1 cellular context compared by ENCODE assay signal in genomic region chr2:241093133-241093761, GRCh38.
TF ChIP-seq lines count a peak whose summit lies in the region.
"Not testable (repeated sequence)": the region's sequence is repeated elsewhere in the genome, so short reads cannot be mapped to it uniquely, and the experiment has no call there.

No MANE protein-coding gene starts in this region.

TF ChIP-seq in HepG2, 621 proteins besides CTCF, POLR2A, EP300 and RAD21 (continues in another document):
- TF ChIP-seq MIXL1 (CRISPR knock-in tag; IDR thresholded peaks at IDR 0.05) = peak; percentile 80
- TF ChIP-seq TOE1 (CRISPR knock-in tag; IDR thresholded peaks at IDR 0.05) = peak; percentile 65; the same call in 1 of the 2 replicates
- TF ChIP-seq ZBTB3 (CRISPR knock-in tag; IDR thresholded peaks at IDR 0.05; ENCODE audit: borderline replicate concordance, low read depth) = peak; percentile 96
- TF ChIP-seq ATF7-NPFF (CRISPR knock-in tag; IDR thresholded peaks at IDR 0.05; ENCODE audit: low read depth) = peak; percentile 59; the same call in 1 of the 2 replicates
- TF ChIP-seq JUN (CRISPR knock-in tag; IDR thresholded peaks at IDR 0.05) = peak; percentile 38; the same call in 1 of the 2 replicates
- 0 out of 2 replicates have a peak, but pooled peaks have one; percentile 28 for TF ChIP-seq KMT2B (CRISPR knock-in tag; IDR thresholded peaks at IDR 0.05)
- peak; percentile 43; the same call in 1 of the 2 replicates for TF ChIP-seq NFAT5 (CRISPR knock-in tag; IDR thresholded peaks at IDR 0.05)
- peak; percentile 57; the same call in 1 of the 2 replicates for TF ChIP-seq KLF9 (CRISPR knock-in tag; IDR thresholded peaks at IDR 0.05; ENCODE audit: low read depth)
- peak; percentile 93 for TF ChIP-seq HDAC1 (CRISPR knock-in tag; IDR thresholded peaks at IDR 0.05)
- TF ChIP-seq IRF2 (CRISPR knock-in tag; IDR thresholded peaks at IDR 0.05) = peak; percentile 85
- peak; percentile 61; the same call in 1 of the 2 replicates for TF ChIP-seq SP5 (CRISPR knock-in tag; IDR thresholded peaks at IDR 0.05; ENCODE audit: borderline replicate concordance, low read depth)
- peak; percentile 84 for TF ChIP-seq BORCS8-MEF2B (CRISPR knock-in tag; IDR thresholded peaks at IDR 0.05)
- peak; percentile 90; the same call in 1 of the 2 replicates for TF ChIP-seq REPIN1 (CRISPR knock-in tag; IDR thresholded peaks at IDR 0.05; ENCODE audit: borderline replicate concordance, low read depth)
- TF ChIP-seq TARDBP (CRISPR knock-in tag; IDR thresholded peaks at IDR 0.05) = peak; percentile 93
- TF ChIP-seq AHR (CRISPR knock-in tag; IDR thresholded peaks at IDR 0.05) = 0 out of 2 replicates have a peak, but pooled peaks have one; percentile 57
- 0 out of 2 replicates have a peak, but pooled peaks have one; percentile 53 for TF ChIP-seq ZFP90 (CRISPR knock-in tag; IDR thresholded peaks at IDR 0.05; ENCODE audit: borderline replicate concordance)
- peak; percentile 79 for TF ChIP-seq THAP11 (CRISPR knock-in tag; IDR thresholded peaks at IDR 0.05)
- peak; percentile 84 for TF ChIP-seq ZNF580 (CRISPR knock-in tag; IDR thresholded peaks at IDR 0.05; ENCODE audit: borderline replicate concordance, low read depth)
- peak; percentile 44; the same call in 1 of the 2 replicates for TF ChIP-seq ZNF691 (CRISPR knock-in tag; IDR thresholded peaks at IDR 0.05; ENCODE audit: borderline replicate concordance, low read depth)
- TF ChIP-seq NFYC (CRISPR knock-in tag; IDR thresholded peaks at IDR 0.05) = peak; percentile 35; the same call in 1 of the 2 replicates
- TF ChIP-seq GABPB1 (CRISPR knock-in tag; IDR thresholded peaks at IDR 0.05) = 0 out of 2 replicates have a peak, but pooled peaks have one; percentile 12
- TF ChIP-seq ZNF614 (CRISPR knock-in tag; IDR thresholded peaks at IDR 0.05; ENCODE audit: borderline replicate concordance) = peak; percentile 95
- TF ChIP-seq ZFX (CRISPR knock-in tag; IDR thresholded peaks at IDR 0.05; ENCODE audit: low read depth) = 0 out of 2 replicates have a peak, but pooled peaks have one; percentile 52
- TF ChIP-seq, protein P1, sequence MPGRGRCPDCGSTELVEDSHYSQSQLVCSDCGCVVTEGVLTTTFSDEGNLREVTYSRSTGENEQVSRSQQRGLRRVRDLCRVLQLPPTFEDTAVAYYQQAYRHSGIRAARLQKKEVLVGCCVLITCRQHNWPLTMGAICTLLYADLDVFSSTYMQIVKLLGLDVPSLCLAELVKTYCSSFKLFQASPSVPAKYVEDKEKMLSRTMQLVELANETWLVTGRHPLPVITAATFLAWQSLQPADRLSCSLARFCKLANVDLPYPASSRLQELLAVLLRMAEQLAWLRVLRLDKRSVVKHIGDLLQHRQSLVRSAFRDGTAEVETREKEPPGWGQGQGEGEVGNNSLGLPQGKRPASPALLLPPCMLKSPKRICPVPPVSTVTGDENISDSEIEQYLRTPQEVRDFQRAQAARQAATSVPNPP (CRISPR knock-in tag; IDR thresholded peaks at IDR 0.05) = peak; percentile 80; the same call in 1 of the 2 replicates
- TF ChIP-seq ZNF7 (CRISPR knock-in tag; IDR thresholded peaks at IDR 0.05) = peak; percentile 80
- TF ChIP-seq HHEX (CRISPR knock-in tag; IDR thresholded peaks at IDR 0.05) = peak; percentile 98
- peak; percentile 63 for TF ChIP-seq ZMYM4 (CRISPR knock-in tag; IDR thresholded peaks at IDR 0.05)
- 0 out of 2 replicates have a peak, but pooled peaks have one; percentile 29 for TF ChIP-seq MEIS1 (CRISPR knock-in tag; IDR thresholded peaks at IDR 0.05; ENCODE audit: borderline replicate concordance)
- TF ChIP-seq POGZ (CRISPR knock-in tag; IDR thresholded peaks at IDR 0.05) = peak; percentile 33; the same call in 1 of the 2 replicates
- not testable (repeated sequence) for TF ChIP-seq SOX6 (IDR thresholded peaks at IDR 0.05)
- peak; percentile 83 for TF ChIP-seq SOX6 (CRISPR knock-in tag; IDR thresholded peaks at IDR 0.05)
- TF ChIP-seq ZNF205 (CRISPR knock-in tag; IDR thresholded peaks at IDR 0.05) = peak; percentile 88; the same call in 1 of the 2 replicates
- TF ChIP-seq, protein P2, sequence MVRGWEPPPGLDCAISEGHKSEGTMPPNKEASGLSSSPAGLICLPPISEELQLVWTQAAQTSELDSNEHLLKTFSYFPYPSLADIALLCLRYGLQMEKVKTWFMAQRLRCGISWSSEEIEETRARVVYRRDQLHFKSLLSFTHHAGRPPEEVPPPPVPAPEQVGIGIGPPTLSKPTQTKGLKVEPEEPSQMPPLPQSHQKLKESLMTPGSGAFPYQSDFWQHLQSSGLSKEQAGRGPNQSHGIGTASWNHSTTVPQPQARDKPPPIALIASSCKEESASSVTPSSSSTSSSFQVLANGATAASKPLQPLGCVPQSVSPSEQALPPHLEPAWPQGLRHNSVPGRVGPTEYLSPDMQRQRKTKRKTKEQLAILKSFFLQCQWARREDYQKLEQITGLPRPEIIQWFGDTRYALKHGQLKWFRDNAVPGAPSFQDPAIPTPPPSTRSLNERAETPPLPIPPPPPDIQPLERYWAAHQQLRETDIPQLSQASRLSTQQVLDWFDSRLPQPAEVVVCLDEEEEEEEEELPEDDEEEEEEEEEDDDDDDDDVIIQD (CRISPR knock-in tag; IDR thresholded peaks at IDR 0.05; ENCODE audit: low read depth) = 0 out of 2 replicates have a peak, but pooled peaks have one; percentile 26
- TF ChIP-seq ZNF670 (CRISPR knock-in tag; IDR thresholded peaks at IDR 0.05; ENCODE audit: borderline replicate concordance) = peak; percentile 49; the same call in 1 of the 2 replicates
- peak; percentile 82; the same call in 1 of the 2 replicates for TF ChIP-seq ZNF792 (CRISPR knock-in tag; IDR thresholded peaks at IDR 0.05)
- TF ChIP-seq ASH2L (IDR thresholded peaks at IDR 0.05; ENCODE audit: insufficient read length, low read depth, low read length) = peak; percentile 71
- peak; percentile 78 for TF ChIP-seq MED1 (CRISPR knock-in tag; IDR thresholded peaks at IDR 0.05)
- peak; percentile 79 for TF ChIP-seq MTA1 (CRISPR knock-in tag; IDR thresholded peaks at IDR 0.05; ENCODE audit: borderline replicate concordance)
- peak; percentile 68; the same call in 1 of the 2 replicates for TF ChIP-seq ESRRA (CRISPR knock-in tag; IDR thresholded peaks at IDR 0.05; ENCODE audit: low read depth)
- peak; percentile 83; the same call in 1 of the 2 replicates for TF ChIP-seq ZNF788 (CRISPR knock-in tag; IDR thresholded peaks at IDR 0.05; ENCODE audit: borderline replicate concordance)
- peak; percentile 46; the same call in 1 of the 2 replicates for TF ChIP-seq ZBTB20 (CRISPR knock-in tag; IDR thresholded peaks at IDR 0.05; ENCODE audit: borderline replicate concordance, low read depth)
- TF ChIP-seq, protein P3, sequence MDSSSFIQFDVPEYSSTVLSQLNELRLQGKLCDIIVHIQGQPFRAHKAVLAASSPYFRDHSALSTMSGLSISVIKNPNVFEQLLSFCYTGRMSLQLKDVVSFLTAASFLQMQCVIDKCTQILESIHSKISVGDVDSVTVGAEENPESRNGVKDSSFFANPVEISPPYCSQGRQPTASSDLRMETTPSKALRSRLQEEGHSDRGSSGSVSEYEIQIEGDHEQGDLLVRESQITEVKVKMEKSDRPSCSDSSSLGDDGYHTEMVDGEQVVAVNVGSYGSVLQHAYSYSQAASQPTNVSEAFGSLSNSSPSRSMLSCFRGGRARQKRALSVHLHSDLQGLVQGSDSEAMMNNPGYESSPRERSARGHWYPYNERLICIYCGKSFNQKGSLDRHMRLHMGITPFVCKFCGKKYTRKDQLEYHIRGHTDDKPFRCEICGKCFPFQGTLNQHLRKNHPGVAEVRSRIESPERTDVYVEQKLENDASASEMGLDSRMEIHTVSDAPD (CRISPR knock-in tag; IDR thresholded peaks at IDR 0.05) = peak; percentile 97
- TF ChIP-seq KLF16 (CRISPR knock-in tag; IDR thresholded peaks at IDR 0.05) = peak in 1 of 2 experiments; percentile 62; a peak in 1 of 4 replicates
- 0 out of 2 replicates have a peak, but pooled peaks have one; percentile 62 for TF ChIP-seq AKAP8 (CRISPR knock-in tag; IDR thresholded peaks at IDR 0.05)
- peak; percentile 67; the same call in 1 of the 2 replicates for TF ChIP-seq ARNTL (CRISPR knock-in tag; IDR thresholded peaks at IDR 0.05)
- peak; percentile 96; the same call in 1 of the 2 replicates for TF ChIP-seq AHDC1 (CRISPR knock-in tag; IDR thresholded peaks at IDR 0.05; ENCODE audit: borderline replicate concordance)
